In the genomic region with DNA sequence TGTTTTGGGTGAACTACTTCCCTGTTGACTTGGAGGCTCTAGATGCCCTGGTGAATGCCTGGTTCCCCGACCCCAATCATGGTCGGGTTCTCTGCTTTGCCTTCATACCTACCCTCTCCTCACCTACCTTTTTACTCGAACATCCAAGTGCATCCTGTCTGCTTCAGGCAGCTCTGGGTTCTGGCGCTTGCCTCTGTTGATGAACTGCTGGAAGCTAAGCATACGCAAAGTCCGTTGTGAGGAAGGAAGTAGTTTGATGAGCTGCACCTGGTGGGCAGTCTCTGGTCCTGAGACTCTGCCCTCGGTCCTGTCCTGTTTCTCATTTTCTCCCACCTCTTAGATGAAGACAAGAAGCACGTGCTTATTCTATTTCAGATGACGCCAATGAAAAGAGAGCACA, we compare ENCODE assay signal across 1 cellular context.
TF ChIP-seq lines count a peak whose summit lies in the region.

No MANE protein-coding gene starts in this region.

TF ChIP-seq in K562, 482 proteins besides CTCF, POLR2A, EP300 and RAD21:
- no peak for TF ChIP-seq MAZ (CRISPR knock-in tag; conservative IDR thresholded peaks at IDR 0.05 in 1 of 2, IDR thresholded peaks at IDR 0.05 in 1 of 2)
- TF ChIP-seq, protein P1, sequence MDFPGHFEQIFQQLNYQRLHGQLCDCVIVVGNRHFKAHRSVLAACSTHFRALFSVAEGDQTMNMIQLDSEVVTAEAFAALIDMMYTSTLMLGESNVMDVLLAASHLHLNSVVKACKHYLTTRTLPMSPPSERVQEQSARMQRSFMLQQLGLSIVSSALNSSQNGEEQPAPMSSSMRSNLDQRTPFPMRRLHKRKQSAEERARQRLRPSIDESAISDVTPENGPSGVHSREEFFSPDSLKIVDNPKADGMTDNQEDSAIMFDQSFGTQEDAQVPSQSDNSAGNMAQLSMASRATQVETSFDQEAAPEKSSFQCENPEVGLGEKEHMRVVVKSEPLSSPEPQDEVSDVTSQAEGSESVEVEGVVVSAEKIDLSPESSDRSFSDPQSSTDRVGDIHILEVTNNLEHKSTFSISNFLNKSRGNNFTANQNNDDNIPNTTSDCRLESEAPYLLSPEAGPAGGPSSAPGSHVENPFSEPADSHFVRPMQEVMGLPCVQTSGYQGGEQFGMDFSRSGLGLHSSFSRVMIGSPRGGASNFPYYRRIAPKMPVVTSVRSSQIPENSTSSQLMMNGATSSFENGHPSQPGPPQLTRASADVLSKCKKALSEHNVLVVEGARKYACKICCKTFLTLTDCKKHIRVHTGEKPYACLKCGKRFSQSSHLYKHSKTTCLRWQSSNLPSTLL (IDR thresholded peaks at IDR 0.05): no peak
- TF ChIP-seq BRCA1 (IDR thresholded peaks at IDR 0.05): no peak
- TF ChIP-seq BRCA1 (CRISPR knock-in tag; IDR thresholded peaks at IDR 0.05): 0 out of 2 replicates have a peak, but pooled peaks have one; percentile 36
- TF ChIP-seq RBM17 (IDR thresholded peaks at IDR 0.05; ENCODE audit: borderline replicate concordance, low read depth, low read length): no peak
- TF ChIP-seq, protein P2, sequence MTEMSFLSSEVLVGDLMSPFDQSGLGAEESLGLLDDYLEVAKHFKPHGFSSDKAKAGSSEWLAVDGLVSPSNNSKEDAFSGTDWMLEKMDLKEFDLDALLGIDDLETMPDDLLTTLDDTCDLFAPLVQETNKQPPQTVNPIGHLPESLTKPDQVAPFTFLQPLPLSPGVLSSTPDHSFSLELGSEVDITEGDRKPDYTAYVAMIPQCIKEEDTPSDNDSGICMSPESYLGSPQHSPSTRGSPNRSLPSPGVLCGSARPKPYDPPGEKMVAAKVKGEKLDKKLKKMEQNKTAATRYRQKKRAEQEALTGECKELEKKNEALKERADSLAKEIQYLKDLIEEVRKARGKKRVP (CRISPR knock-in tag; IDR thresholded peaks at IDR 0.05): no peak
- TF ChIP-seq C11orf30 (IDR thresholded peaks at IDR 0.05; ENCODE audit: low read depth): no peak
